In genomic region chr10:24383681-24384106, GRCh38 we compare ENCODE assay signal across 8 cellular contexts.
DNase-seq lines count a peak whose midpoint lies in the region; ATAC-seq lines count a peak whose summit lies in the region.

No MANE protein-coding gene starts in this region.

- H3K27ac ChIP-seq in duodenal mucosa (ENCODE audit: low read depth, low read length) (peak overlapping the region; percentile 77), substantia nigra (ENCODE audit: low read depth, low read length, poor library complexity, severe bottlenecking) (no peak overlapping the region)

- peak; percentile 92 for ATAC-seq in GM21423 (IDR thresholded peaks at IDR 0.05; ENCODE audit: unreplicated experiment)
- peak; percentile 88 for ATAC-seq in HG03571 (IDR thresholded peaks at IDR 0.05; ENCODE audit: unreplicated experiment)

- no peaks in the 10 kb centered on the region for H3K27me3 ChIP-seq in duodenal mucosa (ENCODE audit: control insufficient read depth in 1 of 2, insufficient read depth in 2 of 2, low read length in 2 of 2)

- peaks cover 15 to 19% of the 10 kb centered on the region in 2 donors for H3K4me1 ChIP-seq in duodenal mucosa (ENCODE audit: control insufficient read depth in 1 of 2, insufficient read depth in 2 of 2, low read length in 2 of 2)

- no peaks in the 10 kb centered on the region for H3K36me3 ChIP-seq in duodenal mucosa (ENCODE audit: control insufficient read depth in 1 of 2, insufficient read depth in 2 of 2, low read length in 2 of 2)

- peak overlapping the region; percentile 39 to 48 for H3K9ac ChIP-seq in duodenal mucosa (ENCODE audit: low read depth in 1 of 2, low read length in 2 of 2)

- H3K9me3 ChIP-seq in duodenal mucosa (ENCODE audit: control insufficient read depth in 1 of 2, low read length in 2 of 2) = no peaks in the 10 kb centered on the region

- H3K4me3 ChIP-seq in duodenal mucosa (ENCODE audit: low read depth in 1 of 2, low read length in 2 of 2) = no peak overlapping the region

- DNase-seq in activated CD4-positive, CD25-positive, alpha-beta regulatory T cell treated with anti-CD3 and anti-CD28 coated beads, Interleukin-2, amount 50 U/mL, for 72 hours = peak; percentile 32
- DNase-seq in activated CD4-positive, CD25-positive, alpha-beta regulatory T cell (lab: John Stamatoyannopoulos, UW) = no peak
- DNase-seq in RPMI7951 (ENCODE audit: low read depth) (peak; percentile 97), medulla oblongata (ENCODE audit: extremely low spot score) (peak; percentile 75), substantia nigra (lab: John Stamatoyannopoulos, UW) (peak in 40 of 49 donors; percentile 1 to 67 (median 34))

Comparison
In these comparisons a context has a peak if more than half of its experiments do, and no peak if none do; other contexts are left out.
1. DNase-seq: peak in activated CD4-positive, CD25-positive, alpha-beta regulatory T cell treated with anti-CD3 and anti-CD28 coated beads, Interleukin-2, amount 50 U/mL, for 72 hours (single experiment), RPMI7951 (single experiment), medulla oblongata (single experiment) and substantia nigra (40 of 49); none in activated CD4-positive, CD25-positive, alpha-beta regulatory T cell (0 of 4).